In genomic region chr6:139054001-139054400, GRCh38 we compare ENCODE assay signal across 3 cellular contexts.
"Had no signal": no experiment of that assay in that cellular context is flagged by ENCODE, and none has a peak within 500 bp of the region (broad histone marks: within the 10 kb centered on the region; RNA-seq: fewer than 3 reads in every experiment).

No MANE protein-coding gene starts in this region.

- ATAC-seq: GM12878 had no signal

- H3K4me3 ChIP-seq: GM12878 had no signal

- DNase-seq: GDM1, GF-D8 had no signal
